ENCODE assay signal across 17 cellular contexts in genomic region chr12:26128180-26128579, GRCh38. TPM values are rescaled to one million over a fixed set of nuclear protein-coding genes. Genes with fewer than 3 reads are reported as not detected.
DNase-seq lines count a peak whose midpoint lies in the region; ATAC-seq and TF ChIP-seq lines count a peak whose summit lies in the region.
"Had no signal": no experiment of that assay in that cellular context is flagged by ENCODE, and none has a peak within 500 bp of the region (broad histone marks: within the 10 kb centered on the region; RNA-seq: fewer than 3 reads in every experiment).

No MANE protein-coding gene starts in this region.

- no peak overlapping the region for H3K27ac Mint-ChIP-seq in HFFc6
- H3K27ac Mint-ChIP-seq in stimulated activated naive B cell treated with anti-CD40 and anti-IgM and Interleukin-4, amounts not matched to agents 10 μg/mL and 1 μg/mL and 100 μg/mL, for 72 hours: no peak overlapping the region

- H3K27ac ChIP-seq in Panc1 (ENCODE audit: low read length): peak overlapping the region; percentile 100; the same call in 1 of the 2 replicates
- H3K27ac ChIP-seq in A673 (ENCODE audit: low read depth, low read length, poor library complexity, severe bottlenecking): no peak overlapping the region

- BruUV-seq in Panc1 (replicated peaks; lab: Mats Ljungman, UMichigan) (no TSS peak), A673 (replicated peaks; lab: Mats Ljungman, UMichigan) (no TSS peak)

- peaks cover 5% of the 10 kb centered on the region; the same call in 1 of the 2 replicates for H3K27me3 ChIP-seq in Panc1 (ENCODE audit: control insufficient read depth, insufficient read depth, low read length)
- H3K27me3 ChIP-seq in A673 (replicated peaks; ENCODE audit: insufficient read depth, low read depth, low read length, poor library complexity): peaks cover 62% of the 10 kb centered on the region

- H3K36me3 ChIP-seq in Panc1 (ENCODE audit: control insufficient read depth, insufficient read depth, low read length): no peaks in the 10 kb centered on the region
- no peaks in the 10 kb centered on the region for H3K36me3 ChIP-seq in A673 (ENCODE audit: insufficient read depth, low read length, poor library complexity, severe bottlenecking)
- H3K36me3 ChIP-seq: HAP-1, MG63 had no signal

- no peak overlapping the region for H3K4me3 ChIP-seq in Panc1 (ENCODE audit: low read depth in 2 of 2, low read length in 2 of 2)
- H3K4me3 ChIP-seq in foreskin fibroblast (ENCODE audit: low read depth in 1 of 2, low read length in 2 of 2): no peak overlapping the region
- H3K4me3 ChIP-seq in A673 (ENCODE audit: low read depth, low read length, poor library complexity, severe bottlenecking): no peak overlapping the region
- H3K4me3 ChIP-seq: HAP-1, MG63 had no signal

- no peaks in the 10 kb centered on the region for H3K9me3 ChIP-seq in Panc1 (ENCODE audit: control insufficient read depth, insufficient read depth, low read depth, low read length)
- H3K9me3 ChIP-seq in A673 (ENCODE audit: low read depth, low read length, poor library complexity, severe bottlenecking): no peaks in the 10 kb centered on the region
- H3K9me3 ChIP-seq: HAP-1, MG63 had no signal

- H3K4me1 ChIP-seq in Panc1 (ENCODE audit: control insufficient read depth, insufficient read depth, low read length) (peaks cover 28% of the 10 kb centered on the region), A673 (ENCODE audit: insufficient read depth, low read length, poor library complexity, severe bottlenecking) (peaks cover 15% of the 10 kb centered on the region)

- in situ Hi-C loops in Panc1 (cut with HindIII; ENCODE audit: low pct_unique_long_range_greater_than_20kb, low sequenced_read_pairs): no loop called here

- H3K36me3 Mint-ChIP-seq in HFFc6 (ENCODE audit: low read depth): no peaks in the 10 kb centered on the region
- H3K36me3 Mint-ChIP-seq in stimulated activated naive B cell treated with anti-CD40 and anti-IgM and Interleukin-4, amounts not matched to agents 10 μg/mL and 1 μg/mL and 100 μg/mL, for 72 hours: no peaks in the 10 kb centered on the region
- H3K36me3 Mint-ChIP-seq: CD8-positive, alpha-beta memory T cell had no signal

- peak; percentile 46 for DNase-seq in DMS 273 (lab: John Stamatoyannopoulos, UW; ENCODE audit: unreplicated experiment)
- peak; percentile 20 for DNase-seq in HFFc6
- DNase-seq in Panc1 (ENCODE audit: low read depth, low spot score): no peak
- peak; percentile 62 to 80 for DNase-seq in foreskin fibroblast
- no peak for DNase-seq in stimulated activated naive B cell treated with anti-CD40 and anti-IgM and Interleukin-4, amounts not matched to agents 10 μg/mL and 1 μg/mL and 100 μg/mL, for 72 hours
- no peak for DNase-seq in cortex of kidney (lab: John Stamatoyannopoulos, UW)
- no peak for DNase-seq in GF-D8 (lab: John Stamatoyannopoulos, UW)
- no peak for DNase-seq in A673 (ENCODE audit: low spot score)
- DNase-seq: CD8-positive, alpha-beta memory T cell; KBM-7; MG63; NCI-H1105 treated with DMSO at 0.1 percent for 48 hours; NCI-H187; NCI-H82; SIG-M5; SW 1271 had no signal

- H3K27me3 Mint-ChIP-seq in HFFc6 (ENCODE audit: insufficient read depth): peaks cover under 1% of the 10 kb centered on the region
- H3K27me3 Mint-ChIP-seq in stimulated activated naive B cell treated with anti-CD40 and anti-IgM and Interleukin-4, amounts not matched to agents 10 μg/mL and 1 μg/mL and 100 μg/mL, for 72 hours: peaks cover 20% of the 10 kb centered on the region in 2 donors

- intact Hi-C loops in Panc1 (cut with micrococcal nuclease; ENCODE audit: unreplicated experiment): no loop called here
- intact Hi-C loops in A673 (cut with micrococcal nuclease; ENCODE audit: unreplicated experiment): loop anchor here (10.0 kb wide), 1 partner anchor 147 kb away; no protein-coding TSS in a partner anchor

- ATAC-seq in Panc1: no peak
- no peak for ATAC-seq in stimulated activated naive B cell treated with anti-CD40 and anti-IgM and Interleukin-4, amounts not matched to agents 10 μg/mL and 1 μg/mL and 100 μg/mL, for 72 hours (replicated peaks)

- no peak overlapping the region for H3K4me3 Mint-ChIP-seq in HFFc6
- H3K4me3 Mint-ChIP-seq in stimulated activated naive B cell treated with anti-CD40 and anti-IgM and Interleukin-4, amounts not matched to agents 10 μg/mL and 1 μg/mL and 100 μg/mL, for 72 hours: no peak overlapping the region

- POLR2A ChIA-PET in Panc1 (lab: Charles Lee) (interaction anchor here (0.9 kb wide), 1 partner anchor 146 kb away, joined by 3 read pairs; no protein-coding TSS in a partner anchor), A673 (lab: Charles Lee; ENCODE audit: low non-redundant PET) (no interaction called here)

- H3K9me3 Mint-ChIP-seq in HFFc6: no peaks in the 10 kb centered on the region
- H3K9me3 Mint-ChIP-seq in stimulated activated naive B cell treated with anti-CD40 and anti-IgM and Interleukin-4, amounts not matched to agents 10 μg/mL and 1 μg/mL and 100 μg/mL, for 72 hours: no peaks in the 10 kb centered on the region
- H3K9me3 Mint-ChIP-seq: CD8-positive, alpha-beta memory T cell had no signal

- TF ChIP-seq CTCF in HFFc6 (IDR thresholded peaks at IDR 0.05) (no peak), Panc1 (IDR thresholded peaks at IDR 0.05) (no peak), foreskin fibroblast (IDR thresholded peaks at IDR 0.05; ENCODE audit: low read depth, low read length) (no peak), A673 (conservative IDR thresholded peaks at IDR 0.05; ENCODE audit: low read depth, low read length) (no peak)

- CTCF ChIA-PET in Panc1 (lab: Charles Lee): interaction anchor here (0.7 kb wide), 1 partner anchor 30 kb away, joined by 3 read pairs; no protein-coding TSS in a partner anchor
- CTCF ChIA-PET in A673 (lab: Charles Lee): no interaction called here

- peaks cover 40% of the 10 kb centered on the region for H3K4me1 Mint-ChIP-seq in HFFc6 (ENCODE audit: low read depth)
- H3K4me1 Mint-ChIP-seq in stimulated activated naive B cell treated with anti-CD40 and anti-IgM and Interleukin-4, amounts not matched to agents 10 μg/mL and 1 μg/mL and 100 μg/mL, for 72 hours: peaks cover 47 to 62% of the 10 kb centered on the region in 2 donors

RNA-seq across cellular contexts. Expression of gene BHLHE41, which starts 3.3 kb away (rescaled TPM):
- total RNA-seq in HFFc6 (2021; fragmentation: NEBNext Ultra II Directional; extraction: Animal tissue kit (Norgen Biotek cat#: 25700)): 10 to 100 TPM; 12.3 to 17.6 (median 13.8) TPM
- total RNA-seq in Panc1 (2021; ENCODE audit: unreplicated experiment): 147 TPM
- 88.0 TPM for polyA plus RNA-seq in Panc1 (2012; ENCODE audit: insufficient read length)
- total RNA-seq in A673 (2021): 4.3 and 4.8 TPM in 2 replicates
- total RNA-seq: CD8-positive, alpha-beta memory T cell had no signal
- polyA plus RNA-seq: CD8-positive, alpha-beta memory T cell had no signal

Comparison
In these comparisons a context has a peak if more than half of its experiments do, and no peak if none do; other contexts are left out.
1. DNase-seq: peak in DMS 273 (single experiment), HFFc6 (single experiment) and foreskin fibroblast (2 of 2); none in Panc1 (single experiment), stimulated activated naive B cell treated with anti-CD40 and anti-IgM and Interleukin-4, amounts not matched to agents 10 μg/mL and 1 μg/mL and 100 μg/mL, for 72 hours (single experiment), cortex of kidney (single experiment), GF-D8 (single experiment) and A673 (single experiment).